ENCODE assay signal across 13 cellular contexts in genomic region chr1:8381618-8382017, GRCh38.
DNase-seq lines count a peak whose midpoint lies in the region; ATAC-seq and TF ChIP-seq lines count a peak whose summit lies in the region.
"Had no signal": no experiment of that assay in that cellular context is flagged by ENCODE, and none has a peak within 500 bp of the region (broad histone marks: within the 10 kb centered on the region; RNA-seq: fewer than 3 reads in every experiment).

No MANE protein-coding gene starts in this region.

- H3K36me3 ChIP-seq in Panc1 (ENCODE audit: control insufficient read depth, insufficient read depth, low read length): peaks cover 16% of the 10 kb centered on the region
- H3K36me3 ChIP-seq in neutrophil: peaks cover 41% of the 10 kb centered on the region

- H3K27ac ChIP-seq in Panc1 (ENCODE audit: low read length) (peak overlapping the region; percentile 45; the same call in 1 of the 2 replicates), neutrophil (peak overlapping the region; percentile 79)
- H3K27ac ChIP-seq: BLaER1 had no signal

- CTCF ChIA-PET in Panc1 (lab: Charles Lee): no interaction called here

- no peak overlapping the region for H3K4me3 ChIP-seq in AG10803 (ENCODE audit: low read length)
- H3K4me3 ChIP-seq in Panc1 (ENCODE audit: low read depth in 2 of 2, low read length in 2 of 2): no peak overlapping the region
- no peak overlapping the region for H3K4me3 ChIP-seq in fibroblast of mammary gland (ENCODE audit: control insufficient read depth, low read depth, low read length)
- H3K4me3 ChIP-seq in neutrophil (ENCODE audit: low read depth in 1 of 2, low read length in 1 of 2): peak overlapping the region in 1 of 2 experiments; percentile 33
- H3K4me3 ChIP-seq: BLaER1 had no signal

- TF ChIP-seq CTCF in AG10803 (conservative IDR thresholded peaks at IDR 0.05; ENCODE audit: low read length) (no peak), Panc1 (IDR thresholded peaks at IDR 0.05) (no peak), fibroblast of mammary gland (conservative IDR thresholded peaks at IDR 0.05; ENCODE audit: control insufficient read depth, insufficient read depth, low read depth, low read length) (no peak), neutrophil (IDR thresholded peaks at IDR 0.05) (no peak)

- in situ Hi-C loops in Panc1 (cut with HindIII; ENCODE audit: low pct_unique_long_range_greater_than_20kb, low sequenced_read_pairs): no loop called here

- H3K4me1 ChIP-seq in Panc1 (ENCODE audit: control insufficient read depth, insufficient read depth, low read length) (peaks cover 49% of the 10 kb centered on the region), neutrophil (ENCODE audit: control insufficient read depth in 1 of 2, insufficient read depth in 1 of 2, low read depth in 1 of 2, low read length in 1 of 2) (peaks cover 88 to 89% of the 10 kb centered on the region in 2 experiments)

- DNase-seq in AG10803 (ENCODE audit: low read depth) (peak; percentile 72), Panc1 (ENCODE audit: low read depth, low spot score) (no peak), fibroblast of mammary gland (ENCODE audit: low read depth) (peak; percentile 76), EL (no peak), NCI-H82 treated with DMSO at 0.1 percent for 48 hours (lab: John Stamatoyannopoulos, UW; ENCODE audit: unreplicated experiment) (no peak), retina (no peak)
- DNase-seq: activated CD4-positive, alpha-beta T cell treated with anti-CD3 and anti-CD28 coated beads, Interleukin-2, amount 10 ng/mL, durations not matched to agents 24 days and 14 days; kidney; MV-4-11; SW 1271 had no signal

- no peaks in the 10 kb centered on the region for H3K27me3 ChIP-seq in Panc1 (ENCODE audit: control insufficient read depth, insufficient read depth, low read length)
- no peaks in the 10 kb centered on the region for H3K27me3 ChIP-seq in neutrophil
- H3K27me3 ChIP-seq: BLaER1 had no signal

- intact Hi-C loops in Panc1 (cut with micrococcal nuclease; ENCODE audit: unreplicated experiment): no loop called here

- H3K9me3 ChIP-seq in Panc1 (ENCODE audit: control insufficient read depth, insufficient read depth, low read depth, low read length) (no peaks in the 10 kb centered on the region), neutrophil (no peaks in the 10 kb centered on the region)
- H3K9me3 ChIP-seq: BLaER1 had no signal

- no TSS peak for BruUV-seq in Panc1 (replicated peaks; lab: Mats Ljungman, UMichigan)

- no peak for ATAC-seq in Panc1
- no peak for ATAC-seq in GM21737 (IDR thresholded peaks at IDR 0.05; ENCODE audit: unreplicated experiment)

- POLR2A ChIA-PET in Panc1 (lab: Charles Lee): no interaction called here

Comparison
In these comparisons a context has a peak if more than half of its experiments do, and no peak if none do; other contexts are left out.
1. DNase-seq: peak in AG10803 (single experiment) and fibroblast of mammary gland (single experiment); none in Panc1 (single experiment), EL (single experiment), NCI-H82 treated with DMSO at 0.1 percent for 48 hours (single experiment) and retina (single experiment).